In genomic region chr13:98401936-98402335, GRCh38 we compare ENCODE assay signal across 23 cellular contexts.
"Had no signal": no experiment of that assay in that cellular context is flagged by ENCODE, and none has a peak within 500 bp of the region (broad histone marks: within the 10 kb centered on the region; RNA-seq: fewer than 3 reads in every experiment).

No MANE protein-coding gene starts in this region.

- H3K4me1 Mint-ChIP-seq: activated CD4-positive, alpha-beta T cell treated with anti-CD3 and anti-CD28 coated beads, Interleukin-2, amount 10 ng/mL, durations not matched to agents 7 days and 5 days; activated naive CD4-positive, alpha-beta T cell treated with anti-CD3 and anti-CD28 coated beads, Interleukin-2, amount 10 ng/mL, durations not matched to agents 7 days and 5 days; activated naive CD8-positive, alpha-beta T cell treated with anti-CD3 and anti-CD28 coated beads, Interleukin-2, amount 50 U/mL, for 24 hours had no signal

- ATAC-seq: activated CD8-positive, alpha-beta T cell treated with anti-CD3 and anti-CD28 coated beads, Interleukin-2, amount 10 ng/mL, durations not matched to agents 7 days and 5 days; activated naive CD8-positive, alpha-beta T cell treated with anti-CD3 and anti-CD28 coated beads, Interleukin-2, amount 50 U/mL, for 24 hours; activated T-cell treated with anti-CD3 and anti-CD28 coated beads, Interleukin-2, amount 50 U/mL, for 4 hours; left colon; lower lobe of right lung had no signal

- H3K27me3 Mint-ChIP-seq: brain had no signal

- H3K36me3 Mint-ChIP-seq: activated naive CD4-positive, alpha-beta T cell treated with anti-CD3 and anti-CD28 coated beads, Interleukin-2, amount 10 ng/mL, durations not matched to agents 7 days and 5 days; natural killer cell treated with Interleukin-12 subunit alpha and Interleukin-12 subunit beta and Interleukin-15 and Interleukin-18, amount 100 ng/mL, for 72 hours had no signal

- DNase-seq: activated CD4-positive, alpha-beta T cell treated with anti-CD3 and anti-CD28 coated beads, Interleukin-2, amount 10 ng/mL, durations not matched to agents 7 days and 5 days; activated CD8-positive, alpha-beta T cell treated with anti-CD3 and anti-CD28 coated beads, Interleukin-2, amount 10 ng/mL, durations not matched to agents 7 days and 5 days; activated naive CD4-positive, alpha-beta T cell treated with anti-CD3 and anti-CD28 coated beads, Interleukin-2, amount 10 ng/mL, durations not matched to agents 7 days and 5 days; activated naive CD8-positive, alpha-beta T cell treated with anti-CD3 and anti-CD28 coated beads, Interleukin-2, amount 50 U/mL, for 24 hours; activated T-cell treated with anti-CD3 and anti-CD28 coated beads, Interleukin-2, amount 50 U/mL, for 4 hours; anterior cingulate cortex; central memory CD4-positive, alpha-beta T cell; foreskin melanocyte; hypothalamus; islet precursor cell; left colon; lower lobe of right lung; small intestine; stimulated activated CD4-positive, alpha-beta T cell treated with anti-CD3 and anti-CD28 coated beads, Interleukin-15, amount 100 ng/mL, for 24 hours; stimulated activated CD4-positive, alpha-beta T cell treated with anti-CD3 and anti-CD28 coated beads, Interleukin-2, amount 100 ng/mL, for 48 hours; T1000; transverse colon had no signal

- H3K27ac ChIP-seq: coronary artery, lower lobe of right lung, right atrium auricular region, suprapubic skin, transverse colon had no signal

- H3K27me3 ChIP-seq: right atrium auricular region, suprapubic skin, transverse colon had no signal

- H3K4me3 Mint-ChIP-seq: activated CD4-positive, alpha-beta T cell treated with anti-CD3 and anti-CD28 coated beads, Interleukin-2, amount 10 ng/mL, durations not matched to agents 7 days and 5 days; activated CD8-positive, alpha-beta T cell treated with anti-CD3 and anti-CD28 coated beads, Interleukin-2, amount 10 ng/mL, durations not matched to agents 7 days and 5 days; activated naive CD4-positive, alpha-beta T cell treated with anti-CD3 and anti-CD28 coated beads, Interleukin-2, amount 10 ng/mL, durations not matched to agents 7 days and 5 days; activated naive CD8-positive, alpha-beta T cell treated with anti-CD3 and anti-CD28 coated beads, Interleukin-2, amount 50 U/mL, for 24 hours; activated T-cell treated with anti-CD3 and anti-CD28 coated beads, Interleukin-2, amount 50 U/mL, for 4 hours; brain; natural killer cell treated with Interleukin-12 subunit alpha and Interleukin-12 subunit beta and Interleukin-15 and Interleukin-18, amount 100 ng/mL, for 72 hours; stimulated activated naive CD8-positive, alpha-beta T cell treated with anti-CD3 and anti-CD28 coated beads, Interleukin-15, Interleukin-2, amounts not matched to agents 100 ng/mL and 50 ng/mL, for 24 hours had no signal

- H3K4me1 ChIP-seq: lower lobe of right lung, right atrium auricular region had no signal

- H3K9me3 ChIP-seq: lower lobe of right lung, right atrium auricular region, suprapubic skin, transverse colon had no signal

- H3K27ac Mint-ChIP-seq: activated CD4-positive, alpha-beta T cell treated with anti-CD3 and anti-CD28 coated beads, Interleukin-2, amount 10 ng/mL, durations not matched to agents 7 days and 5 days; activated CD8-positive, alpha-beta T cell treated with anti-CD3 and anti-CD28 coated beads, Interleukin-2, amount 10 ng/mL, durations not matched to agents 7 days and 5 days; activated naive CD4-positive, alpha-beta T cell treated with anti-CD3 and anti-CD28 coated beads, Interleukin-2, amount 10 ng/mL, durations not matched to agents 7 days and 5 days; activated naive CD8-positive, alpha-beta T cell treated with anti-CD3 and anti-CD28 coated beads, Interleukin-2, amount 50 U/mL, for 24 hours; natural killer cell treated with Interleukin-12 subunit alpha and Interleukin-12 subunit beta and Interleukin-15 and Interleukin-18, amount 100 ng/mL, for 72 hours; stimulated activated naive CD8-positive, alpha-beta T cell treated with anti-CD3 and anti-CD28 coated beads, Interleukin-15, Interleukin-2, amounts not matched to agents 100 ng/mL and 50 ng/mL, for 24 hours had no signal

- H3K9me3 Mint-ChIP-seq: activated CD4-positive, alpha-beta T cell treated with anti-CD3 and anti-CD28 coated beads, Interleukin-2, amount 10 ng/mL, durations not matched to agents 7 days and 5 days; activated naive CD4-positive, alpha-beta T cell treated with anti-CD3 and anti-CD28 coated beads, Interleukin-2, amount 10 ng/mL, durations not matched to agents 7 days and 5 days; activated naive CD8-positive, alpha-beta T cell treated with anti-CD3 and anti-CD28 coated beads, Interleukin-2, amount 50 U/mL, for 24 hours; activated T-cell treated with anti-CD3 and anti-CD28 coated beads, Interleukin-2, amount 50 U/mL, for 4 hours; brain; natural killer cell treated with Interleukin-12 subunit alpha and Interleukin-12 subunit beta and Interleukin-15 and Interleukin-18, amount 100 ng/mL, for 72 hours; stimulated activated naive CD8-positive, alpha-beta T cell treated with anti-CD3 and anti-CD28 coated beads, Interleukin-15, Interleukin-2, amounts not matched to agents 100 ng/mL and 50 ng/mL, for 24 hours had no signal
